ENCODE assay signal across 14 cellular contexts in the genomic region with DNA sequence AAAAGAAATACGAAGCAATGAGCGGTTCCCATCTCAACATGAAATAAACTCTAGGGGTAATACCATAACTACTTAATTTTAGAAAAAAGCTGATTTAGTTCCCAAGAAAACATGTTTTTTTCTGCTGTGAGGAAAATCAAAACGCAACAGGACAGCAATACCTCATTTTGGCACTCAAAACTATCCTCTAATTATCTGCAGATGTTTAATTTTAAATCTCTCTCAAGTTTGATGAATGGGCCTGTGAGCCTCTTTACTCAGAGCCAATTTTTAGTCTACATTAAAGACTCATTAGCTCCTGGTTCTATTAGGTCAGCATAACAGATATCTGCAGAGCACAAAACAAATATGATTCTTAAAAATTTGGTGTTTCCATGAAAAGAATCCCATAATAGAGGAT.
"Had no signal": no experiment of that assay in that cellular context is flagged by ENCODE, and none has a peak within 500 bp of the region (broad histone marks: within the 10 kb centered on the region; RNA-seq: fewer than 3 reads in every experiment).

No MANE protein-coding gene starts in this region.

- H3K9me3 Mint-ChIP-seq: memory B cell; neural crest cell; stimulated activated effector memory CD8-positive, alpha-beta T cell treated with anti-CD3 and anti-CD28 coated beads, Interleukin-12 subunit alpha, Interleukin-12 subunit beta, amount 100 ng/mL, for 72 hours had no signal

- H3K27ac Mint-ChIP-seq: memory B cell; stimulated activated effector memory CD8-positive, alpha-beta T cell treated with anti-CD3 and anti-CD28 coated beads, Interleukin-12 subunit alpha, Interleukin-12 subunit beta, amount 100 ng/mL, for 72 hours had no signal

- H3K27me3 ChIP-seq: adrenal gland, ovary, thyroid gland had no signal

- H3K27me3 Mint-ChIP-seq: memory B cell had no signal

- H3K36me3 ChIP-seq: adrenal gland, ovary, thyroid gland had no signal

- H3K4me3 ChIP-seq: adrenal gland, ovary, thyroid gland had no signal

- ATAC-seq: esophagus mucosa; left ventricle myocardium superior; stimulated activated effector memory CD8-positive, alpha-beta T cell treated with anti-CD3 and anti-CD28 coated beads, Interleukin-12 subunit alpha, Interleukin-12 subunit beta, amount 100 ng/mL, for 72 hours had no signal

- H3K4me3 Mint-ChIP-seq: memory B cell; neural crest cell; stimulated activated effector memory CD8-positive, alpha-beta T cell treated with anti-CD3 and anti-CD28 coated beads, Interleukin-12 subunit alpha, Interleukin-12 subunit beta, amount 100 ng/mL, for 72 hours had no signal

- DNase-seq: activated CD4-positive, alpha-beta T cell treated with anti-CD3 and anti-CD28 coated beads for 1 hour; activated CD4-positive, alpha-beta T cell treated with anti-CD3 and anti-CD28 coated beads, Interleukin-2, amount 50 U/mL, for 48 hours; activated effector memory CD4-positive, alpha-beta T cell treated with Interleukin-2 at 50 U/mL for 16 hours; activated naive CD4-positive, alpha-beta T cell treated with anti-CD3 and anti-CD28 coated beads, Interleukin-2, amount 50 U/mL, for 16 hours; adrenal gland; foreskin melanocyte; kidney glomerular epithelial cell; left ventricle myocardium superior; ovary; thyroid gland had no signal

- H3K9me3 ChIP-seq: adrenal gland, ovary, thyroid gland had no signal

- H3K4me1 ChIP-seq: adrenal gland had no signal

- H3K27ac ChIP-seq: adrenal gland, ovary, thyroid gland had no signal
